8 cellular contexts compared by ENCODE assay signal in genomic region chr6:30719791-30720737, GRCh38. TPM values are rescaled to one million over a fixed set of nuclear protein-coding genes. Genes with fewer than 3 reads are reported as not detected.
A peak's percentile ranks its signal among the peaks of the same experiment; 100 is the strongest.
DNase-seq lines count a peak whose midpoint lies in the region; ATAC-seq, FAIRE-seq and TF ChIP-seq lines count a peak whose summit lies in the region.

Gene TUBB (plus strand): TSS chr6:30720352. CDS start chr6:30720507, 155 bp downstream.

- peaks cover 46% of the 10 kb centered on the region for H3K4me1 ChIP-seq in A549
- H3K4me1 ChIP-seq in small intestine (ENCODE audit: control insufficient read depth in 2 of 2, insufficient read depth in 1 of 2, low read depth in 1 of 2, low read length in 1 of 2), result no peaks in the 10 kb centered on the region

- H3K27ac Mint-ChIP-seq in activated B cell treated with CpG ODN at 0.5 μM for 24 hours, result peak within 1 kb of the TSS; percentile 97

- TF ChIP-seq RAD21 in A549 (conservative IDR thresholded peaks at IDR 0.05 in 1 of 2, IDR thresholded peaks at IDR 0.05 in 1 of 2), result no peak

- H3K4me2 ChIP-seq in A549, result peak within 1 kb of the TSS; percentile 87

- TF ChIP-seq CTCF in A549 (IDR thresholded peaks at IDR 0.05) (no peak), activated B cell treated with CpG ODN at 0.5 μM for 24 hours (IDR thresholded peaks at IDR 0.05) (no peak), cardiac fibroblast (IDR thresholded peaks at IDR 0.05; ENCODE audit: low read depth, low read length) (peak; percentile 5)

- H3K27ac ChIP-seq in A549 (peak within 1 kb of the TSS; percentile 99 to 100), small intestine (ENCODE audit: low read depth in 1 of 2, low read length in 1 of 2) (peak within 1 kb of the TSS; percentile 88 to 97)

- CTCF ChIA-PET in A549 (lab: Yijun Ruan, JAX) (interaction anchor here (2.5 to 18.8 kb wide), 3 partner anchors 9 to 42 kb away, joined by 8 to 539 read pairs (median 22); partner anchors contain the start of gene DHX16), activated B cell treated with CpG ODN at 0.5 μM for 24 hours (lab: Charles Lee) (interaction anchor here (3.1 to 20.0 kb wide), 4 partner anchors 11 to 42 kb away, joined by 22 to 576 read pairs (median 28); partner anchors contain the start of genes DHX16 and NRM)

- peak; percentile 79 to 85 for ATAC-seq in A549
- ATAC-seq in GM18867 (IDR thresholded peaks at IDR 0.05; ENCODE audit: unreplicated experiment), result peak; percentile 45
- ATAC-seq in HG03159 (IDR thresholded peaks at IDR 0.05; ENCODE audit: unreplicated experiment), result peak; percentile 42
- peak; percentile 60 for ATAC-seq in activated B cell treated with CpG ODN at 0.5 μM for 24 hours (ENCODE audit: low read depth)

- no peak for FAIRE-seq in A549 (lab: Jason Lieb, UNC)
- no peak for FAIRE-seq in small intestine (lab: Jason Lieb, UNC)

- POLR2A ChIA-PET in A549 (lab: Yijun Ruan, JAX), result interaction anchor here (1.2 to 3.5 kb wide), 5 partner anchors 29 to 100 kb away, joined by 4 to 12 read pairs (median 7); partner anchors contain the start of genes DHX16 and NRM
- POLR2A ChIA-PET in activated B cell treated with CpG ODN at 0.5 μM for 24 hours (lab: Charles Lee), result interaction anchor here (0.7 to 22.6 kb wide), 11 partner anchors 11 to 209 kb away, joined by 3 to 697 read pairs (median 6); partner anchors contain the start of genes ABCF1, DHX16, MRPS18B and NRM

- DNase-seq in A549 (ENCODE audit: low read depth in 1 of 2, low spot score in 1 of 2), result peak; percentile 78 to 96
- DNase-seq in NCI-H345 treated with DMSO at 0.1 percent for 48 hours (lab: John Stamatoyannopoulos, UW; ENCODE audit: unreplicated experiment), result peak; percentile 95
- peak; percentile 90 for DNase-seq in activated B cell treated with CpG ODN at 0.5 μM for 24 hours
- peak; percentile 98 to 99 for DNase-seq in cardiac fibroblast (ENCODE audit: low read depth in 2 of 2)
- peak; percentile 85 for DNase-seq in iPS-NIHi7 (ENCODE audit: extremely low spot score)
- peak; percentile 99 for DNase-seq in small intestine

- no peaks in the 10 kb centered on the region for H3K27me3 ChIP-seq in small intestine (ENCODE audit: control insufficient read depth in 2 of 2, insufficient read depth in 2 of 2, low read length in 2 of 2)

- intact Hi-C loops in activated B cell treated with CpG ODN at 0.5 μM for 24 hours (cut with micrococcal nuclease), result loop anchor here (2.0 kb wide), 1 partner anchor 23 kb away; the partner anchor contains the start of gene FLOT1

- H3K27me3 Mint-ChIP-seq in activated B cell treated with CpG ODN at 0.5 μM for 24 hours, result no peaks in the 10 kb centered on the region

- H3K4me3 ChIP-seq in A549 (peak within 1 kb of the TSS; percentile 98), cardiac fibroblast (replicated peaks in 1 of 2; ENCODE audit: low read depth in 2 of 2, low read length in 2 of 2) (peak within 1 kb of the TSS; percentile 69 to 95), small intestine (ENCODE audit: low read depth in 1 of 2, low read length in 2 of 2) (peak within 1 kb of the TSS; percentile 80 to 96)

- no peaks in the 10 kb centered on the region for H3K9me3 ChIP-seq in A549
- H3K9me3 ChIP-seq in small intestine (ENCODE audit: control insufficient read depth, low read depth), result no peaks in the 10 kb centered on the region

- no peak for TF ChIP-seq EP300 in A549 (IDR thresholded peaks at IDR 0.05)

- H3K4me3 Mint-ChIP-seq in activated B cell treated with CpG ODN at 0.5 μM for 24 hours, result peak within 1 kb of the TSS; percentile 99

- peaks cover 0 to 10% of the 10 kb centered on the region in 2 donors for H3K36me3 ChIP-seq in small intestine (ENCODE audit: control insufficient read depth in 2 of 2, insufficient read depth in 2 of 2, low read length in 2 of 2)

- TF ChIP-seq POLR2A in A549 (IDR thresholded peaks at IDR 0.05; ENCODE audit: low read length), result peak; percentile 69

- H3K9me3 Mint-ChIP-seq in activated B cell treated with CpG ODN at 0.5 μM for 24 hours, result no peaks in the 10 kb centered on the region

- peaks cover 73% of the 10 kb centered on the region for H3K4me1 Mint-ChIP-seq in activated B cell treated with CpG ODN at 0.5 μM for 24 hours

- peaks cover 50% of the 10 kb centered on the region for H3K36me3 Mint-ChIP-seq in activated B cell treated with CpG ODN at 0.5 μM for 24 hours (ENCODE audit: low read depth)

- WGBS in A549 (ENCODE audit: missing lambda C conversion rate), result 2% methylated on average over 37 of the region's 38 CpGs
- 0 to 1% (median 1%) methylated on average over 38 of the region's 38 CpGs for WGBS in small intestine, 3 donors

TF ChIP-seq in A549, 52 proteins besides CTCF, POLR2A, EP300 and RAD21 (continues in another document):
- TF ChIP-seq HOXA7 (CRISPR knock-in tag; IDR thresholded peaks at IDR 0.05), result no peak
- no peak for TF ChIP-seq REST (IDR thresholded peaks at IDR 0.05)
- no peak for TF ChIP-seq GATA3 (IDR thresholded peaks at IDR 0.05; ENCODE audit: borderline replicate concordance)
- TF ChIP-seq HOXB13 (CRISPR knock-in tag; IDR thresholded peaks at IDR 0.05; ENCODE audit: low read depth), result no peak
- TF ChIP-seq ATOH8 (CRISPR knock-in tag; IDR thresholded peaks at IDR 0.05; ENCODE audit: low read depth), result no peak
- no peak for TF ChIP-seq CHD4 (IDR thresholded peaks at IDR 0.05; ENCODE audit: borderline replicate concordance)
- TF ChIP-seq HEYL (CRISPR knock-in tag; IDR thresholded peaks at IDR 0.05), result no peak
- TF ChIP-seq TP53 (CRISPR knock-in tag; IDR thresholded peaks at IDR 0.05), result no peak
- no peak for TF ChIP-seq ESRRA (IDR thresholded peaks at IDR 0.05; ENCODE audit: borderline replicate concordance, low read length)
- TF ChIP-seq CBX2 (IDR thresholded peaks at IDR 0.05; ENCODE audit: borderline replicate concordance, low read depth), result no peak
- no peak for TF ChIP-seq POLR2AphosphoS2 (conservative IDR thresholded peaks at IDR 0.05; ENCODE audit: low read length)
- no peak for TF ChIP-seq NR3C1 (IDR thresholded peaks at IDR 0.05)
- no peak for TF ChIP-seq ZC3H11A (IDR thresholded peaks at IDR 0.05)
- no peak for TF ChIP-seq EHMT2 (IDR thresholded peaks at IDR 0.05; ENCODE audit: low read depth)
- no peak for TF ChIP-seq NPAS2 (CRISPR knock-in tag; IDR thresholded peaks at IDR 0.05; ENCODE audit: borderline replicate concordance)
- TF ChIP-seq RARB (CRISPR knock-in tag; IDR thresholded peaks at IDR 0.05), result no peak
- TF ChIP-seq PBX3 (IDR thresholded peaks at IDR 0.05), result no peak
- TF ChIP-seq CBX8 (IDR thresholded peaks at IDR 0.05), result no peak
- no peak for TF ChIP-seq FOSB (CRISPR knock-in tag; IDR thresholded peaks at IDR 0.05)

RNA-seq across cellular contexts. Expression of gene TUBB, which starts in this region (rescaled TPM):
- polyA plus RNA-seq in A549 (2011; rRNA removed), result 691 and 782 TPM in 2 replicates
- polyA plus RNA-seq in A549 (2012; cell fraction: cytosol; rRNA removed), result 1,345 and 1,480 TPM in 2 replicates
- polyA plus RNA-seq in A549 (2012; cell fraction: nucleus; rRNA removed), result 1,395 and 1,872 TPM in 2 replicates
- polyA plus RNA-seq in A549 (2017; fragmentation: RNase III; extraction: RNeasy Plus Mini Kit Qiagen cat#74134 plus additional on column Dnase treatment), result 1,022 to 1,121 TPM (median 1,044 TPM) in 3 replicates
- polyA minus RNA-seq in A549 (2011; rRNA and poly(A)+ RNA removed), result 802 and 983 TPM in 2 replicates
- total RNA-seq in activated B cell treated with CpG ODN at 0.5 μM for 24 hours, result 700 and 725 TPM in 2 replicates
- 100 to 1,000 TPM in 1 of 3 donors, 10 to 100 TPM in 2; 47.0 to 306 (median 70.5) TPM for polyA plus RNA-seq in small intestine

Comparison
In these comparisons a context has a peak if more than half of its experiments do, and no peak if none do; other contexts are left out.
1. Peak in every context shown above with its lines: DNase-seq, ATAC-seq, H3K4me3 ChIP-seq and H3K27ac ChIP-seq.